In genomic region chr4:99054428-99054994, GRCh38 we compare ENCODE assay signal across 11 cellular contexts. TPM values are rescaled to one million over a fixed set of nuclear protein-coding genes. Genes with fewer than 3 reads are reported as not detected.
DNase-seq lines count a peak whose midpoint lies in the region; ATAC-seq and TF ChIP-seq lines count a peak whose summit lies in the region.
"Had no signal": no experiment of that assay in that cellular context is flagged by ENCODE, and none has a peak within 500 bp of the region (broad histone marks: within the 10 kb centered on the region; RNA-seq: fewer than 3 reads in every experiment).

No MANE protein-coding gene starts in this region.

- H3K4ac ChIP-seq in H9 (ENCODE audit: low read depth, low read length) (no peak overlapping the region), neuronal stem cell (ENCODE audit: low read length) (no peak overlapping the region)

- no peaks in the 10 kb centered on the region for H3K23me2 ChIP-seq in H9 (ENCODE audit: insufficient read length, low read depth, low read length, poor library complexity, severe bottlenecking)

- H3K4me3 Mint-ChIP-seq in activated T-cell treated with anti-CD3 and anti-CD28 coated beads, Interleukin-2, amount 50 U/mL, for 24 hours = no peak overlapping the region
- no peak overlapping the region for H3K4me3 Mint-ChIP-seq in H9

- no peak overlapping the region for H3K23ac ChIP-seq in H9 (ENCODE audit: insufficient read length, low read depth, low read length)
- no peak overlapping the region for H3K23ac ChIP-seq in neuronal stem cell (ENCODE audit: low read depth, low read length, poor library complexity)

- H3K4me1 ChIP-seq in H9 (ENCODE audit: insufficient read depth, low read length) = no peaks in the 10 kb centered on the region
- H3K4me1 ChIP-seq in neuronal stem cell (ENCODE audit: control insufficient read depth in 2 of 2, insufficient read depth in 1 of 2, low read depth in 1 of 2, low read length in 2 of 2) = peaks cover 0 to 4% of the 10 kb centered on the region in 2 donors

- H3K27ac ChIP-seq in H9 (ENCODE audit: insufficient read length, low read depth, low read length) = no peak overlapping the region
- H3K27ac ChIP-seq in neuronal stem cell (replicated peaks; ENCODE audit: low read length) = peak overlapping the region; percentile 9
- H3K27ac ChIP-seq: brain microvascular endothelial cell had no signal

- H3K79me2 ChIP-seq in H9 (ENCODE audit: insufficient read depth, low read length) = no peaks in the 10 kb centered on the region

- H2AK5ac ChIP-seq in H9 (ENCODE audit: insufficient read length, low read length) = no peak overlapping the region
- no peak overlapping the region for H2AK5ac ChIP-seq in neuronal stem cell (ENCODE audit: low read depth, low read length)

- peaks cover 5% of the 10 kb centered on the region for H3K79me1 ChIP-seq in H9 (ENCODE audit: insufficient read depth, low read depth, low read length, poor library complexity, severe bottlenecking)
- H3K79me1 ChIP-seq in neuronal stem cell (ENCODE audit: low read depth, low read length) = no peaks in the 10 kb centered on the region

- WGBS in H9 (ENCODE audit: extremely low coverage, insufficient read length, low lambda C conversion rate) = no CpG with 5 or more reads among the region's 3 CpGs
- no CpG with 5 or more reads among the region's 3 CpGs for WGBS in neuronal stem cell (ENCODE audit: extremely low coverage in 2 of 2, insufficient read length in 2 of 2, insufficient replicate concordance in 1 of 2), 2 donors

- no peak for DNase-seq in activated T-cell treated with anti-CD3 and anti-CD28 coated beads, Interleukin-2, amount 50 U/mL, for 24 hours
- no peak for DNase-seq in activated T-cell treated with anti-CD3 and anti-CD28 coated beads, Interleukin-2, amount 50 U/mL, for 48 hours
- DNase-seq in H9 (no peak), neuronal stem cell (ENCODE audit: low spot score) (no peak)
- no peak for DNase-seq in stimulated activated CD8-positive, alpha-beta memory T cell treated with anti-CD3 and anti-CD28 coated beads, Interleukin-4, amount 100 ng/mL, for 48 hours
- DNase-seq in stimulated activated CD4-positive, alpha-beta T cell treated with anti-CD3 and anti-CD28 coated beads, Interleukin-2, amount 100 ng/mL, for 48 hours = no peak
- DNase-seq: brain microvascular endothelial cell, NCI-H1092 treated with DMSO at 0.1 percent for 48 hours, RPMI8226 had no signal

- no peak overlapping the region for H3T11ph ChIP-seq in H9 (ENCODE audit: low read length)

- H3K4me1 Mint-ChIP-seq in activated T-cell treated with anti-CD3 and anti-CD28 coated beads, Interleukin-2, amount 50 U/mL, for 24 hours (ENCODE audit: low read depth) = peaks cover 47% of the 10 kb centered on the region
- peaks cover 4 to 6% of the 10 kb centered on the region in 2 experiments for H3K4me1 Mint-ChIP-seq in H9

- peaks cover 88% of the 10 kb centered on the region for H3K36me3 Mint-ChIP-seq in activated T-cell treated with anti-CD3 and anti-CD28 coated beads, Interleukin-2, amount 50 U/mL, for 24 hours (ENCODE audit: low read depth)
- peaks cover 47 to 66% (median 66%) of the 10 kb centered on the region in 3 experiments for H3K36me3 Mint-ChIP-seq in H9 (ENCODE audit: insufficient read depth in 1 of 3, low read depth in 3 of 3)

- H2BK12ac ChIP-seq in H9 (ENCODE audit: insufficient read length, low read depth, low read length) (no peak overlapping the region), neuronal stem cell (ENCODE audit: low read length) (no peak overlapping the region)

- H3K14ac ChIP-seq in H9 (ENCODE audit: insufficient read depth, low read length) (no peak overlapping the region), neuronal stem cell (ENCODE audit: low read length) (no peak overlapping the region)

- H2AFZ ChIP-seq in H9 (ENCODE audit: low read length) = no peak overlapping the region
- H2AFZ ChIP-seq in neuronal stem cell (ENCODE audit: low read length) = no peak overlapping the region

- peak; percentile 57 for ATAC-seq in HG03460 (IDR thresholded peaks at IDR 0.05; ENCODE audit: unreplicated experiment)
- no peak for ATAC-seq in HG03520 (IDR thresholded peaks at IDR 0.05; ENCODE audit: unreplicated experiment)

- H4K8ac ChIP-seq in H9 (replicated peaks; ENCODE audit: insufficient read length, low read depth, low read length) (no peak overlapping the region), neuronal stem cell (ENCODE audit: low read depth, low read length) (no peak overlapping the region)

- H3K18ac ChIP-seq in H9 (ENCODE audit: insufficient read length, low read depth, low read length) (no peak overlapping the region), neuronal stem cell (ENCODE audit: low read length) (no peak overlapping the region)

- peaks cover 18 to 87% of the 10 kb centered on the region in 2 donors for H3K36me3 ChIP-seq in neuronal stem cell (replicated peaks in 1 of 2; ENCODE audit: control insufficient read depth in 2 of 2, insufficient read depth in 2 of 2, low read length in 2 of 2)

- H2BK20ac ChIP-seq in H9 (ENCODE audit: low read depth, low read length, poor library complexity, severe bottlenecking) = no peak overlapping the region

- no peaks in the 10 kb centered on the region for H3K27me3 Mint-ChIP-seq in activated T-cell treated with anti-CD3 and anti-CD28 coated beads, Interleukin-2, amount 50 U/mL, for 24 hours
- H3K27me3 Mint-ChIP-seq in H9 (ENCODE audit: low read depth) = no peaks in the 10 kb centered on the region; the same call in 1 of the 2 replicates

- no peaks in the 10 kb centered on the region for H4K20me1 ChIP-seq in H9 (ENCODE audit: control insufficient read depth, insufficient read depth, insufficient read length)

- no peaks in the 10 kb centered on the region for H3K9me3 ChIP-seq in H9 (ENCODE audit: control insufficient read depth, low read depth, low read length)
- peaks cover 0 to 10% of the 10 kb centered on the region in 2 donors for H3K9me3 ChIP-seq in neuronal stem cell (replicated peaks in 1 of 2; ENCODE audit: control insufficient read depth in 2 of 2, insufficient read depth in 1 of 2, low read depth in 1 of 2, low read length in 2 of 2)

- H4K5ac ChIP-seq in H9 (ENCODE audit: insufficient read length, low read depth, low read length) = no peak overlapping the region

- TF ChIP-seq CTCF in H9 (conservative IDR thresholded peaks at IDR 0.05) = no peak

- H3K4me3 ChIP-seq in neuronal stem cell (ENCODE audit: low read length in 2 of 2) = no peak overlapping the region

- H3K4me2 ChIP-seq in H9 (ENCODE audit: insufficient read depth, insufficient read length, low read length) (no peak overlapping the region), neuronal stem cell (ENCODE audit: insufficient read depth, low read length, poor library complexity, severe bottlenecking) (no peak overlapping the region)

- H3K56ac ChIP-seq in H9 (ENCODE audit: insufficient read length, low read depth, low read length) = no peak overlapping the region

- no peak overlapping the region for H3K9ac ChIP-seq in H9 (ENCODE audit: extremely low read depth, insufficient read length, low read length)
- H3K9ac ChIP-seq in neuronal stem cell (ENCODE audit: low read depth, low read length, poor library complexity) = no peak overlapping the region

- H3K9me3 Mint-ChIP-seq in activated T-cell treated with anti-CD3 and anti-CD28 coated beads, Interleukin-2, amount 50 U/mL, for 24 hours = no peaks in the 10 kb centered on the region
- no peaks in the 10 kb centered on the region for H3K9me3 Mint-ChIP-seq in H9

- no peak overlapping the region for H4K91ac ChIP-seq in H9 (ENCODE audit: insufficient read length, low read depth, low read length)
- H4K91ac ChIP-seq in neuronal stem cell (ENCODE audit: low read depth, low read length, poor library complexity) = no peak overlapping the region

- H2BK5ac ChIP-seq in H9 (ENCODE audit: insufficient read length, low read length) (no peak overlapping the region), neuronal stem cell (ENCODE audit: low read length) (no peak overlapping the region)

- H3K27me3 ChIP-seq in H9 (ENCODE audit: insufficient read depth, low read length) (no peaks in the 10 kb centered on the region), neuronal stem cell (ENCODE audit: control insufficient read depth in 3 of 3, insufficient read depth in 3 of 3, low read depth in 1 of 3, low read length in 3 of 3) (no peaks in the 10 kb centered on the region)
- H3K27me3 ChIP-seq: brain microvascular endothelial cell had no signal

- H2BK15ac ChIP-seq in H9 (ENCODE audit: low read depth, low read length) = no peak overlapping the region
- no peak overlapping the region for H2BK15ac ChIP-seq in neuronal stem cell (ENCODE audit: low read length)

- H2BK120ac ChIP-seq in H9 (ENCODE audit: low read depth, low read length, poor library complexity, severe bottlenecking) = no peak overlapping the region
- H2BK120ac ChIP-seq in neuronal stem cell (ENCODE audit: low read depth, low read length) = no peak overlapping the region

- H3K27ac Mint-ChIP-seq in activated T-cell treated with anti-CD3 and anti-CD28 coated beads, Interleukin-2, amount 50 U/mL, for 24 hours = peak overlapping the region; percentile 77
- peak overlapping the region in 2 of 3 experiments; percentile 23 to 93; a peak in 2 of 7 replicates for H3K27ac Mint-ChIP-seq in H9

RNA-seq across cellular contexts. Expression of gene ADH5, which starts 34.1 kb away (rescaled TPM):
- total RNA-seq in H9 (2021) = 284 and 285 TPM in 2 replicates
- polyA plus RNA-seq in neuronal stem cell (2013, experiment 1 of 2) = 162 TPM
- polyA plus RNA-seq in neuronal stem cell (2013, experiment 2 of 2) = 165 TPM

RNA-seq across cellular contexts. Expression of gene METAP1, which starts 59.0 kb away (rescaled TPM):
- 63.2 and 63.5 TPM in 2 replicates for total RNA-seq in H9 (2021)
- polyA plus RNA-seq in neuronal stem cell (2013, experiment 1 of 2) = 39.0 TPM
- 38.7 TPM for polyA plus RNA-seq in neuronal stem cell (2013, experiment 2 of 2)
